ENCODE assay signal across 8 cellular contexts in the genomic region with DNA sequence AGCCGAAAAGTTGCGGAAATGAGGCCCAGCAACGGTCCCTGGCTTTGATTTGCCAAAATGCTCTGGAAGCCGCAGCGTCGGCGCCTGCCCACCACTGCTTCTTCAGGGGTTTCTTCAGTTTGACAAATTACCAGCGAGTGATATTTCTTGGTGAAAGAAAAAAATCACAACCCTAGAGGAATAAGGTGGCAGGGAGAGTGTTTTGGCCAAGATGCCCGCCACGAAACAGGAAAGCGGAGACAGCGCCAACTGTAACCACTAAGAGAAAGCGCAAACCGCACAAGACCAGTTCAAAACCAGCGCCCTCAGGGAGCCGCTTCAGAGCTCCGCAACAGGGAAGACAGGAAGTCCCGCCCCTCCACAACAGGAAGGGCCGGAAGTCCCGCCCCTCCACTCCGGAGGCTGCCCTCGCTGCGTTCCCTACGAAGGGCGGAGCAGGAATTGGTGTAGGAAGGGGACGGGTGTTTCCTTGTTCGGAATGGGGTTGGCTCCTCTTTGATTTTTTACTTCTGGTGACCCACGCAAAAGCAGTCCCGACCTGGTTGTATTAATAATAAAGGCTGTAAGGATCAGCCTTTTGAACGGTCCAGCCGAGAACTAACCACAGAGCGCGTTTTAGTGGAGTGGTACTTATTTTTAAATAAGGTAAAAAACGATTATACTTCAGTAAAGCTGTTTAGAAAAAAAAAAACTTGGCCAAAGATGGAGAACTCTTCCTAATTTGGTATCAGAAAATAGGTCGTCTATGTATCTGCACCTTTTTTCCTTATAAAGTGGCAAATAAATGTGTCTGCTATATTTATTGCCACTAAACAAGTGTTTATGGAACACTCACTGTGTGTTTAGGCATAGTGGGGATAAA. TPM values are rescaled to one million over a fixed set of nuclear protein-coding genes. Genes with fewer than 3 reads are reported as not detected.
DNase-seq lines count a peak whose midpoint lies in the region; ATAC-seq and TF ChIP-seq lines count a peak whose summit lies in the region.

A gene with protein sequence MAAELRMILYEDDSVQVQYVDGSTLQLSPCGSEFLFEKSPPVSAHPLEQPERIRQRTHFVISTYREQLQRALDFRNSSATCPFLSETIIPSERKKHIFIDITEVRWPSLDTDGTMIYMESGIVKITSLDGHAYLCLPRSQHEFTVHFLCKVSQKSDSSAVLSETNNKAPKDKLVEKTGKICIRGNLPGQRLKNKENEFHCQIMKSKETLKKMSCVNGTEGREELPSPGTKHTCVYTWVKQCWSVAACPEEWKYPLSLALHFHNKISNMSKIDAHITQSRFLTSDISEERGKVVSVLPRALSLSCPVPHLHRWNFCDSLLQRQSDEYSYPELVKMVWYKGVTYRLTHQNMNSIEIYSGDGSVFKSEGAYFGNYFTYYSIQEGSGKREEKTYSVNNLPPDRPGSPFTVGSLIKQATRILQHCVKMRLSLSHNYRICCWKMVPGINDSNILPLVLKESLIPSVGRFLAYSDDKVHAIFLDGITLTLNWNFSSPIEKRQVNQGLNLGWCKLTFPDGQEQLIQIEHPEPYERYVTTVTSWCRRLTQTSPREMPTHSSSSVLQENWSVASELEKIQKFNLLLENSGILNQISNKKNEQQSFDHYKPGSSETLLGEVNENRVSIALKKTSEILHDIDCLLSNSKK (minus strand): TSS at position 333 of the 862 bp plus-strand sequence. CDS start 5,809 bp downstream, outside the sequence.

- peaks cover 13 to 14% of the 10 kb centered on the region in 2 donors for H3K4me1 ChIP-seq in mucosa of rectum (ENCODE audit: control insufficient read depth in 2 of 2, insufficient read depth in 2 of 2, low read length in 2 of 2)

- TF ChIP-seq POLR2A in erythroblast (IDR thresholded peaks at IDR 0.05; ENCODE audit: low read length) = peak; percentile 95

- peak within 1 kb of the TSS; percentile 89 to 92 for H3K27ac ChIP-seq in mucosa of rectum (ENCODE audit: low read depth in 2 of 2, low read length in 2 of 2)

- H3K9ac ChIP-seq in mucosa of rectum (ENCODE audit: low read depth in 1 of 2, low read length in 2 of 2) = peak within 1 kb of the TSS; percentile 86 to 94

- H3K36me3 Mint-ChIP-seq in IgD-negative memory B cell = peaks cover 2% of the 10 kb centered on the region

- DNase-seq in DMS153 (lab: John Stamatoyannopoulos, UW) (peak; percentile 97), OCI-M1 (lab: John Stamatoyannopoulos, UW) (peak; percentile 98), activated T-cell treated with anti-CD3 and anti-CD28 coated beads for 48 hours (ENCODE audit: low read depth) (peak; percentile 92), erythroblast (lab: John Stamatoyannopoulos, UW) (peak; percentile 95 to 96)
- peak; percentile 87 to 91 for DNase-seq in stimulated activated CD8-positive, alpha-beta memory T cell treated with anti-CD3 and anti-CD28 coated beads, Interleukin-4, amount 100 ng/mL, for 4 hours (ENCODE audit: low read depth in 2 of 2, low spot score in 1 of 2)

- peaks cover 11 to 26% (median 19%) of the 10 kb centered on the region in 3 donors for H3K4me1 Mint-ChIP-seq in IgD-negative memory B cell

- H3K9me3 ChIP-seq in mucosa of rectum (ENCODE audit: control insufficient read depth in 2 of 2, low read length in 2 of 2) = no peaks in the 10 kb centered on the region

- H3K4me3 ChIP-seq in mucosa of rectum (ENCODE audit: low read length in 2 of 2) = peak within 1 kb of the TSS; percentile 73 to 93

- peak; percentile 99 for ATAC-seq in GM21576 (IDR thresholded peaks at IDR 0.05; ENCODE audit: unreplicated experiment)

- peak within 1 kb of the TSS; percentile 93 to 99 (median 97) for H3K4me3 Mint-ChIP-seq in IgD-negative memory B cell

- H3K36me3 ChIP-seq in mucosa of rectum (ENCODE audit: control insufficient read depth in 2 of 2, insufficient read depth in 2 of 2, low read length in 2 of 2) = no peaks in the 10 kb centered on the region

- H3K27ac Mint-ChIP-seq in IgD-negative memory B cell = peak within 1 kb of the TSS; percentile 70 to 94 (median 92)

- no peaks in the 10 kb centered on the region for H3K9me3 Mint-ChIP-seq in IgD-negative memory B cell

- no peaks in the 10 kb centered on the region for H3K27me3 ChIP-seq in mucosa of rectum (ENCODE audit: control insufficient read depth in 2 of 2, insufficient read depth in 2 of 2, low read length in 2 of 2)

- H3K27me3 Mint-ChIP-seq in IgD-negative memory B cell = no peaks in the 10 kb centered on the region

RNA-seq across cellular contexts. Expression of the gene that starts here (rescaled TPM):
- 0.74 TPM for polyA plus RNA-seq in IgD-negative memory B cell

Comparison
In these comparisons a context has a peak if more than half of its experiments do, and no peak if none do; other contexts are left out.
1. Peak in every context shown above with its lines: DNase-seq, ATAC-seq, H3K4me3 ChIP-seq and H3K27ac ChIP-seq.